25 cellular contexts compared by ENCODE assay signal in the genomic region with DNA sequence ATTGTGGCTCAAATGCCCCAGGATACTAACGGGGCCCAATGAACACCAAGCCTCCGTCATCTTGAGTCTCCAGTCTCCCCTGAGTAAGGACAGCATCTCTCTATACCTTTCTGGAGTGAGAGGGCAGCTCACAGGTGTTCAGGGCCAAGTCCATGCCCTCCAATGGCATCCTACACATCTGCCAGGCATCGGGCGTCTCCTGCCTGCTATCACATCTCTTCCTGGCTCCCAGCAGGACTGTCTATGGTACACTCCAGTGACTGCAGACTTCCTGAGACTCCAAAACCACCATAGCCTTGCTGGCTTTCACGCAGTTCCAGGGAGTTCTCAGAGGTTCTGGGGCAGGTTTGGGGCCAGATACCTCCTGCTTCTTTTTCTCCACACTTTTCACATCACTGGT. TPM values are rescaled to one million over a fixed set of nuclear protein-coding genes. Genes with fewer than 3 reads are reported as not detected.
"Had no signal": no experiment of that assay in that cellular context is flagged by ENCODE, and none has a peak within 500 bp of the region (broad histone marks: within the 10 kb centered on the region; RNA-seq: fewer than 3 reads in every experiment).

No MANE protein-coding gene starts in this region.

- H3K27ac ChIP-seq: cardiac muscle cell, coronary artery, esophagus squamous epithelium, pancreas, prostate gland, right lobe of liver, thoracic aorta, transverse colon had no signal

- H3K4me3 ChIP-seq: cardiac muscle cell, coronary artery, dorsolateral prefrontal cortex, esophagus squamous epithelium, pancreas, prostate gland, right lobe of liver, thoracic aorta, transverse colon had no signal

- H3K4me3 Mint-ChIP-seq: stimulated activated memory B cell treated with anti-CD40 and anti-IgM and Interleukin-4, amounts not matched to agents 10 μg/mL and 1 μg/mL and 100 μg/mL, for 72 hours; stimulated activated naive CD8-positive, alpha-beta T cell treated with anti-CD3 and anti-CD28 coated beads, Interleukin-15, amount 100 ng/mL, for 72 hours had no signal

- H3K27me3 ChIP-seq: cardiac muscle cell, dorsolateral prefrontal cortex, esophagus squamous epithelium, pancreas, right lobe of liver, transverse colon had no signal

- DNase-seq: dorsolateral prefrontal cortex; esophagus squamous epithelium; foreskin fibroblast; kidney; mesendoderm; naive B cell; nucleus accumbens; pancreas; retina; right lobe of liver; stimulated activated CD4-positive, alpha-beta T cell treated with anti-CD3 and anti-CD28 coated beads, Interleukin-4, amount 100 ng/mL, for 1 hour; stimulated activated CD8-positive, alpha-beta memory T cell treated with anti-CD3 and anti-CD28 coated beads, Interleukin-4, amount 100 ng/mL, for 48 hours; stimulated activated naive CD8-positive, alpha-beta T cell treated with anti-CD3 and anti-CD28 coated beads, Interleukin-15, amount 100 ng/mL, for 72 hours; transverse colon had no signal

- H3K36me3 ChIP-seq: cardiac muscle cell, esophagus squamous epithelium, pancreas, prostate gland, right lobe of liver, thoracic aorta, transverse colon had no signal

- FAIRE-seq: kidney, pancreas had no signal

- H3K27me3 Mint-ChIP-seq: naive B cell; stimulated activated memory B cell treated with anti-CD40 and anti-IgM and Interleukin-4, amounts not matched to agents 10 μg/mL and 1 μg/mL and 100 μg/mL, for 72 hours had no signal

- H3K27ac Mint-ChIP-seq: stimulated activated memory B cell treated with anti-CD40 and anti-IgM and Interleukin-4, amounts not matched to agents 10 μg/mL and 1 μg/mL and 100 μg/mL, for 72 hours; stimulated activated naive CD8-positive, alpha-beta T cell treated with anti-CD3 and anti-CD28 coated beads, Interleukin-15, amount 100 ng/mL, for 72 hours had no signal

- H3K4me1 ChIP-seq: pancreas, prostate gland, right lobe of liver had no signal

- H3K36me3 Mint-ChIP-seq: stimulated activated memory B cell treated with anti-CD40 and anti-IgM and Interleukin-4, amounts not matched to agents 10 μg/mL and 1 μg/mL and 100 μg/mL, for 72 hours had no signal

- ATAC-seq: pancreas; right lobe of liver; stimulated activated memory B cell treated with anti-CD40 and anti-IgM and Interleukin-4, amounts not matched to agents 10 μg/mL and 1 μg/mL and 100 μg/mL, for 72 hours; stimulated activated naive CD8-positive, alpha-beta T cell treated with anti-CD3 and anti-CD28 coated beads, Interleukin-15, amount 100 ng/mL, for 72 hours had no signal

- H3K9me3 Mint-ChIP-seq: naive B cell; stimulated activated memory B cell treated with anti-CD40 and anti-IgM and Interleukin-4, amounts not matched to agents 10 μg/mL and 1 μg/mL and 100 μg/mL, for 72 hours; stimulated activated naive CD8-positive, alpha-beta T cell treated with anti-CD3 and anti-CD28 coated beads, Interleukin-15, amount 100 ng/mL, for 72 hours had no signal

- H3K9me3 ChIP-seq: esophagus squamous epithelium, pancreas, prostate gland, right lobe of liver, thoracic aorta, transverse colon had no signal

RNA-seq across cellular contexts. Expression of gene CX3CR1, which starts 28.3 kb away (rescaled TPM):
- total RNA-seq: epithelial cell of proximal tubule, lung microvascular endothelial cell had no signal
- polyA plus RNA-seq: neural cell had no signal

RNA-seq across cellular contexts. Expression of gene XIRP1, which starts 59.2 kb away (rescaled TPM):
- total RNA-seq: cerebellum, liver, lung microvascular endothelial cell, subcutaneous adipose tissue had no signal
- polyA plus RNA-seq: neural cell had no signal
